Comparison of ENCODE assay signal across 22 cellular contexts in genomic region chr16:57994361-57994760, GRCh38. TPM values are rescaled to one million over a fixed set of nuclear protein-coding genes. Genes with fewer than 3 reads are reported as not detected.
DNase-seq lines count a peak whose midpoint lies in the region; ATAC-seq lines count a peak whose summit lies in the region.
"Had no signal": no experiment of that assay in that cellular context is flagged by ENCODE, and none has a peak within 500 bp of the region (broad histone marks: within the 10 kb centered on the region; RNA-seq: fewer than 3 reads in every experiment).

No MANE protein-coding gene starts in this region.

- no peaks in the 10 kb centered on the region for H3K27me3 Mint-ChIP-seq in activated naive CD4-positive, alpha-beta T cell treated with anti-CD3 and anti-CD28 coated beads, Interleukin-2, amount 50 U/mL, for 24 hours
- H3K27me3 Mint-ChIP-seq in activated CD4-positive, alpha-beta memory T cell treated with anti-CD3 and anti-CD28 coated beads, Interleukin-2, amount 10 ng/mL, durations not matched to agents 7 days and 5 days = no peaks in the 10 kb centered on the region
- no peaks in the 10 kb centered on the region for H3K27me3 Mint-ChIP-seq in naive thymus-derived CD4-positive, alpha-beta T cell
- H3K27me3 Mint-ChIP-seq in stimulated activated naive CD8-positive, alpha-beta T cell treated with anti-CD3 and anti-CD28 coated beads, Interleukin-15, amount 100 ng/mL, for 72 hours = no peaks in the 10 kb centered on the region

- H3K36me3 Mint-ChIP-seq in activated naive CD4-positive, alpha-beta T cell treated with anti-CD3 and anti-CD28 coated beads, Interleukin-2, amount 50 U/mL, for 24 hours = no peaks in the 10 kb centered on the region
- peaks cover 38% of the 10 kb centered on the region for H3K36me3 Mint-ChIP-seq in activated CD4-positive, alpha-beta memory T cell treated with anti-CD3 and anti-CD28 coated beads, Interleukin-2, amount 10 ng/mL, durations not matched to agents 7 days and 5 days (ENCODE audit: low read depth)
- H3K36me3 Mint-ChIP-seq in naive thymus-derived CD4-positive, alpha-beta T cell = peaks cover 0 to 11% (median 0%) of the 10 kb centered on the region in 5 donors

- DNase-seq in activated naive CD4-positive, alpha-beta T cell treated with anti-CD3 and anti-CD28 coated beads, Interleukin-2, amount 50 U/mL, for 16 hours = no peak
- no peak for DNase-seq in activated CD4-positive, alpha-beta memory T cell treated with anti-CD3 and anti-CD28 coated beads, Interleukin-2, amount 10 ng/mL, durations not matched to agents 7 days and 5 days
- no peak for DNase-seq in naive thymus-derived CD4-positive, alpha-beta T cell
- DNase-seq in NCI-H526 treated with DMSO at 0.1 percent for 48 hours (lab: John Stamatoyannopoulos, UW) = no peak
- no peak for DNase-seq in NCI-H1436 treated with DMSO at 0.1 percent for 48 hours (lab: John Stamatoyannopoulos, UW)
- no peak for DNase-seq in stimulated activated naive CD8-positive, alpha-beta T cell treated with anti-CD3 and anti-CD28 coated beads, Interleukin-15, amount 100 ng/mL, for 72 hours
- DNase-seq: activated gamma-delta T cell, DMS153, NCI-H1694, NCI-H2171 treated with DMSO at 0.1 percent for 48 hours, ovary had no signal

- H3K27ac Mint-ChIP-seq in activated naive CD4-positive, alpha-beta T cell treated with anti-CD3 and anti-CD28 coated beads, Interleukin-2, amount 50 U/mL, for 24 hours = peak overlapping the region; percentile 88
- H3K27ac Mint-ChIP-seq in activated CD4-positive, alpha-beta memory T cell treated with anti-CD3 and anti-CD28 coated beads, Interleukin-2, amount 10 ng/mL, durations not matched to agents 7 days and 5 days = peak overlapping the region; percentile 40
- H3K27ac Mint-ChIP-seq in naive thymus-derived CD4-positive, alpha-beta T cell = peak overlapping the region in 8 of 9 donors; percentile 43 to 90 (median 80)
- no peak overlapping the region for H3K27ac Mint-ChIP-seq in stimulated activated naive CD8-positive, alpha-beta T cell treated with anti-CD3 and anti-CD28 coated beads, Interleukin-15, amount 100 ng/mL, for 72 hours

- CTCF ChIA-PET in activated CD4-positive, alpha-beta memory T cell treated with anti-CD3 and anti-CD28 coated beads, Interleukin-2, amount 10 ng/mL, durations not matched to agents 7 days and 5 days (lab: Charles Lee) = no interaction called here
- CTCF ChIA-PET in naive thymus-derived CD4-positive, alpha-beta T cell (lab: Charles Lee) = no interaction called here

- H3K4me1 ChIP-seq in naive thymus-derived CD4-positive, alpha-beta T cell (ENCODE audit: control insufficient read depth in 2 of 2, insufficient read depth in 2 of 2, low read length in 2 of 2) = peaks cover 43 to 50% of the 10 kb centered on the region in 2 donors

- no peak overlapping the region for H3K4me3 ChIP-seq in naive thymus-derived CD4-positive, alpha-beta T cell (ENCODE audit: low read length)
- H3K4me3 ChIP-seq: ovary, right atrium auricular region, stomach, upper lobe of right lung had no signal

- no peak overlapping the region for H3K4me3 Mint-ChIP-seq in activated naive CD4-positive, alpha-beta T cell treated with anti-CD3 and anti-CD28 coated beads, Interleukin-2, amount 50 U/mL, for 24 hours
- H3K4me3 Mint-ChIP-seq in activated CD4-positive, alpha-beta memory T cell treated with anti-CD3 and anti-CD28 coated beads, Interleukin-2, amount 10 ng/mL, durations not matched to agents 7 days and 5 days = no peak overlapping the region
- H3K4me3 Mint-ChIP-seq in naive thymus-derived CD4-positive, alpha-beta T cell = peak overlapping the region in 3 of 10 donors; percentile 16 to 41 (median 29)
- no peak overlapping the region for H3K4me3 Mint-ChIP-seq in stimulated activated naive CD8-positive, alpha-beta T cell treated with anti-CD3 and anti-CD28 coated beads, Interleukin-15, amount 100 ng/mL, for 72 hours
- H3K4me3 Mint-ChIP-seq: CD14-positive monocyte had no signal

- H3K9me3 Mint-ChIP-seq in activated naive CD4-positive, alpha-beta T cell treated with anti-CD3 and anti-CD28 coated beads, Interleukin-2, amount 50 U/mL, for 24 hours = no peaks in the 10 kb centered on the region
- H3K9me3 Mint-ChIP-seq in activated CD4-positive, alpha-beta memory T cell treated with anti-CD3 and anti-CD28 coated beads, Interleukin-2, amount 10 ng/mL, durations not matched to agents 7 days and 5 days = no peaks in the 10 kb centered on the region
- H3K9me3 Mint-ChIP-seq in naive thymus-derived CD4-positive, alpha-beta T cell = no peaks in the 10 kb centered on the region
- no peaks in the 10 kb centered on the region for H3K9me3 Mint-ChIP-seq in stimulated activated naive CD8-positive, alpha-beta T cell treated with anti-CD3 and anti-CD28 coated beads, Interleukin-15, amount 100 ng/mL, for 72 hours

- peaks cover 0 to 41% (median 12%) of the 10 kb centered on the region in 3 experiments for H3K36me3 ChIP-seq in naive thymus-derived CD4-positive, alpha-beta T cell (ENCODE audit: control insufficient read depth in 2 of 3, insufficient read depth in 3 of 3, low read length in 3 of 3)
- H3K36me3 ChIP-seq: ovary had no signal

- intact Hi-C loops in naive thymus-derived CD4-positive, alpha-beta T cell (cut with micrococcal nuclease) = no loop called here

- H3K27me3 ChIP-seq in naive thymus-derived CD4-positive, alpha-beta T cell (ENCODE audit: control insufficient read depth in 2 of 2, insufficient read depth in 2 of 2, low read length in 2 of 2) = no peaks in the 10 kb centered on the region
- H3K27me3 ChIP-seq: ovary, right atrium auricular region, stomach, upper lobe of right lung had no signal

- POLR2A ChIA-PET in activated CD4-positive, alpha-beta memory T cell treated with anti-CD3 and anti-CD28 coated beads, Interleukin-2, amount 10 ng/mL, durations not matched to agents 7 days and 5 days (lab: Charles Lee) = no interaction called here
- POLR2A ChIA-PET in naive thymus-derived CD4-positive, alpha-beta T cell (lab: Charles Lee) = interaction anchor here (0.7 to 1.5 kb wide), 2 partner anchors 16 to 44 kb away, joined by 3 read pairs; no protein-coding TSS in a partner anchor

- H3K4me1 Mint-ChIP-seq in activated naive CD4-positive, alpha-beta T cell treated with anti-CD3 and anti-CD28 coated beads, Interleukin-2, amount 50 U/mL, for 24 hours = peaks cover 46% of the 10 kb centered on the region
- H3K4me1 Mint-ChIP-seq in activated CD4-positive, alpha-beta memory T cell treated with anti-CD3 and anti-CD28 coated beads, Interleukin-2, amount 10 ng/mL, durations not matched to agents 7 days and 5 days = peaks cover 47% of the 10 kb centered on the region
- H3K4me1 Mint-ChIP-seq in naive thymus-derived CD4-positive, alpha-beta T cell = peaks cover 32 to 55% (median 41%) of the 10 kb centered on the region in 7 donors
- peaks cover 47% of the 10 kb centered on the region for H3K4me1 Mint-ChIP-seq in stimulated activated naive CD8-positive, alpha-beta T cell treated with anti-CD3 and anti-CD28 coated beads, Interleukin-15, amount 100 ng/mL, for 72 hours

- no peak for ATAC-seq in naive thymus-derived CD4-positive, alpha-beta T cell
- ATAC-seq in stimulated activated naive CD8-positive, alpha-beta T cell treated with anti-CD3 and anti-CD28 coated beads, Interleukin-15, amount 100 ng/mL, for 72 hours = no peak
- ATAC-seq in HG03432 (IDR thresholded peaks at IDR 0.05; ENCODE audit: unreplicated experiment) = no peak

- no peaks in the 10 kb centered on the region for H3K9me3 ChIP-seq in naive thymus-derived CD4-positive, alpha-beta T cell (ENCODE audit: control insufficient read depth in 2 of 3, low read length in 3 of 3)
- H3K9me3 ChIP-seq: ovary, right atrium auricular region, stomach, upper lobe of right lung had no signal

- peak overlapping the region; percentile 39 for H3K27ac ChIP-seq in naive thymus-derived CD4-positive, alpha-beta T cell (ENCODE audit: low read depth, low read length)
- H3K27ac ChIP-seq: KMS-11, ovary, stomach, upper lobe of right lung had no signal

RNA-seq across cellular contexts. Expression of gene ZNF319, which starts 6.1 kb away (rescaled TPM):
- 10 to 100 TPM; 19.8 to 20.2 TPM for total RNA-seq in activated CD4-positive, alpha-beta memory T cell treated with anti-CD3 and anti-CD28 coated beads, Interleukin-2, amount 10 ng/mL, durations not matched to agents 7 days and 5 days
- 10 to 100 TPM; 11.2 to 20.8 (median 17.3) TPM for total RNA-seq in naive thymus-derived CD4-positive, alpha-beta T cell
- polyA plus RNA-seq in naive thymus-derived CD4-positive, alpha-beta T cell = 10 to 100 TPM in 1 of 2 donors, 1 to 10 TPM in 1; 4.4 to 11.8 TPM

RNA-seq across cellular contexts. Expression of gene USB1, which starts 6.8 kb away (rescaled TPM):
- 10 to 100 TPM; 48.4 to 54.2 TPM for total RNA-seq in activated CD4-positive, alpha-beta memory T cell treated with anti-CD3 and anti-CD28 coated beads, Interleukin-2, amount 10 ng/mL, durations not matched to agents 7 days and 5 days
- total RNA-seq in naive thymus-derived CD4-positive, alpha-beta T cell = 10 to 100 TPM; 28.7 to 50.8 (median 28.9) TPM
- polyA plus RNA-seq in naive thymus-derived CD4-positive, alpha-beta T cell = 10 to 100 TPM; 26.8 to 37.6 TPM

RNA-seq across cellular contexts. Expression of gene CNGB1, which starts 23.4 kb away (rescaled TPM):
- total RNA-seq in activated CD4-positive, alpha-beta memory T cell treated with anti-CD3 and anti-CD28 coated beads, Interleukin-2, amount 10 ng/mL, durations not matched to agents 7 days and 5 days = not detected
- total RNA-seq in naive thymus-derived CD4-positive, alpha-beta T cell = not detected
- not detected for polyA plus RNA-seq in naive thymus-derived CD4-positive, alpha-beta T cell
- total RNA-seq: endothelial cell of umbilical vein, G401, HT-29, myocyte, right atrium auricular region, upper lobe of right lung had no signal
- polyA plus RNA-seq: CD14-positive monocyte, endothelial cell of umbilical vein, ovary had no signal

RNA-seq across cellular contexts. Expression of gene MMP15, which starts 31.2 kb away (rescaled TPM):
- total RNA-seq in activated CD4-positive, alpha-beta memory T cell treated with anti-CD3 and anti-CD28 coated beads, Interleukin-2, amount 10 ng/mL, durations not matched to agents 7 days and 5 days = 1 to 10 TPM in 1 of 2 experiments, under 1 TPM in 1; 0.68 to 1.1 TPM
- total RNA-seq in naive thymus-derived CD4-positive, alpha-beta T cell = under 1 TPM; 0.20 to 0.85 (median 0.69) TPM
- polyA plus RNA-seq in naive thymus-derived CD4-positive, alpha-beta T cell = under 1 TPM in 1 of 2 donors, not detected in 1; 0.06 TPM
- polyA plus RNA-seq: CD14-positive monocyte had no signal

Comparison
In these comparisons a context has a peak if more than half of its experiments do, and no peak if none do; other contexts are left out.
1. H3K27ac Mint-ChIP-seq: peak in activated naive CD4-positive, alpha-beta T cell treated with anti-CD3 and anti-CD28 coated beads, Interleukin-2, amount 50 U/mL, for 24 hours (single experiment), activated CD4-positive, alpha-beta memory T cell treated with anti-CD3 and anti-CD28 coated beads, Interleukin-2, amount 10 ng/mL, durations not matched to agents 7 days and 5 days (single experiment) and naive thymus-derived CD4-positive, alpha-beta T cell (8 of 9); none in stimulated activated naive CD8-positive, alpha-beta T cell treated with anti-CD3 and anti-CD28 coated beads, Interleukin-15, amount 100 ng/mL, for 72 hours (0 of 2).